ENCODE assay signal across 8 cellular contexts in the genomic region with DNA sequence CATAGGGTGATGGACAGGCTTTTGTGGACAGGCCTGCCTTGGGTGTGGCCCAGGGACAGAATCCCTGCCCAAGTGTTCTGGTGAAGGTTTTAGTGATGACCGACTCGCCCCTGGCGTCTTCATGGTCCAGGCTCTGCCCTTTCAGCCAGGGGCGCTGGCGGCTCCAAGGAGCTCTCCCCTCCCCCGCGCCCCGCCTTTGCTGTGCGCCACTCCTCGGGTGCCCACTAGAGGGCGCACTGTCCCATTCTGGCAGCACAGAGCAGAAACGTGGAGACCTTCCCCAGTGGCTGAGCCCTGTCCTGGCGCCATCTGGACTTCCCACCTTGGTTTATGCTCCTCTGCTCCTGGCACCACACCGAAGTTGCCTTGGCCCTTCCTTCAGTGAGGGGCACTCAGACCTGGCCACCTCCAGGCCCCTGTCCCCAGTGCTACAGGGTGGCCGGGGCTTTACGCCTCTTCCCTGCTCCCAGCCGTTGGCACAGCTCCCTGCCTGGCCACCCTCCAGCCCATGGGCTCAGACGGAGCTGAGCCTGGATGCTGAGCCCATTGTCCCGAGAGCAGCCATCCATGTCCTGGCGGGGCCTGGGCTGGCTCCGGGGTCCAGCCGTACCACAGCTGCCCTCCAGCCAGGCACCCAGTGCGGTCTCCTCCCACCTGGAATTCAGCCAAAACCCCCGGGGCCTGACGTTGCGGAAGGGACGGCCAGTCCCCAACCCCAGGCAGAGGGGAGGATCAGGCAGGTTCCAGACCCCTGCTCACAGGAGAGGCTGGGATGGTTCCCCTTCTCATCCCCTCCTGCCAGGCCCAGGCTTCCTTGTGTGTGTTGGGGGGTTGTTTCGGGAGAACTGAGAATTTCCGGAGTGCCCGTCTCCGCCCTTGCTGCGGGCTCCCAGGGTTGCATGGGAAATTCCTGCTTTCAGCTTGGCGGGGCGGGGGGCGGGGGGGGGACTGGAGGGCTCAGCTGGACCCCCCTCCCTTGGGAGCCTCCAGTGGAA. TPM values are rescaled to one million over a fixed set of nuclear protein-coding genes. Genes with fewer than 3 reads are reported as not detected.
DNase-seq lines count a peak whose midpoint lies in the region; ATAC-seq and TF ChIP-seq lines count a peak whose summit lies in the region.

No MANE protein-coding gene starts in this region.

- peaks cover 3% of the 10 kb centered on the region for H3K27me3 ChIP-seq in layer of hippocampus (ENCODE audit: control insufficient read depth, insufficient read depth, low read length)

- peaks cover 2% of the 10 kb centered on the region for H3K36me3 Mint-ChIP-seq in chondrocyte (ENCODE audit: low read depth)

- H3K9me3 Mint-ChIP-seq in chondrocyte (ENCODE audit: low read depth), result no peaks in the 10 kb centered on the region

- peak overlapping the region; percentile 99 for H3K27ac Mint-ChIP-seq in chondrocyte (ENCODE audit: unreplicated experiment)

- H3K4me1 Mint-ChIP-seq in chondrocyte (ENCODE audit: low read depth), result peaks cover 71% of the 10 kb centered on the region

- peak; percentile 98 for TF ChIP-seq CTCF in 22Rv1 (IDR thresholded peaks at IDR 0.05)
- TF ChIP-seq CTCF in chondrocyte (IDR thresholded peaks at IDR 0.05), result peak; percentile 100

- peak overlapping the region; percentile 100 for H3K27ac ChIP-seq in 22Rv1
- peak overlapping the region; percentile 92 for H3K27ac ChIP-seq in layer of hippocampus (ENCODE audit: low read depth, low read length)

- ATAC-seq in GM18511 (IDR thresholded peaks at IDR 0.05; ENCODE audit: unreplicated experiment) (peak; percentile 63), HG03196 (IDR thresholded peaks at IDR 0.05; ENCODE audit: unreplicated experiment) (peak; percentile 44)

- peak; percentile 84 for DNase-seq in NCI-H460 (ENCODE audit: extremely low read depth, low read depth)
- peak; percentile 85 to 88 for DNase-seq in activated CD4-positive, alpha-beta T cell treated with anti-CD3 and anti-CD28 coated beads for 24 hours (ENCODE audit: low read depth in 2 of 2)
- no peak for DNase-seq in chondrocyte (ENCODE audit: low spot score)
- peak; percentile 89 for DNase-seq in stimulated activated CD4-positive, alpha-beta T cell treated with anti-CD3 and anti-CD28 coated beads, Interleukin-1b, Interleukin-23, amount 100 ng/mL, for 48 hours

- H3K4me3 Mint-ChIP-seq in chondrocyte (ENCODE audit: unreplicated experiment), result peak overlapping the region; percentile 67

- H3K27me3 Mint-ChIP-seq in chondrocyte (ENCODE audit: low read depth), result no peaks in the 10 kb centered on the region

RNA-seq across cellular contexts. Expression of gene CRIP1, which starts 5.6 kb away (rescaled TPM):
- 65.3 and 85.6 TPM in 2 replicates for total RNA-seq in NCI-H460 (2014; rRNA removed; shearing (Covaris generic))
- 90.1 and 167 TPM in 2 replicates for polyA plus RNA-seq in NCI-H460 (2014; cell fraction: nucleus; rRNA removed)
- total RNA-seq in chondrocyte, result 38.7 to 181 TPM (median 174 TPM) in 3 replicates

RNA-seq across cellular contexts. Expression of gene CRIP2, which starts 6.5 kb away (rescaled TPM):
- 13.6 and 18.7 TPM in 2 replicates for total RNA-seq in NCI-H460 (2014; rRNA removed; shearing (Covaris generic))
- polyA plus RNA-seq in NCI-H460 (2014; cell fraction: nucleus; rRNA removed), result 21.1 and 26.1 TPM in 2 replicates
- total RNA-seq in chondrocyte, result 166 to 264 TPM (median 247 TPM) in 3 replicates

RNA-seq across cellular contexts. Expression of gene TEDC1, which starts 9.9 kb away (rescaled TPM):
- total RNA-seq in NCI-H460 (2014; rRNA removed; shearing (Covaris generic)), result 21.3 and 23.1 TPM in 2 replicates
- polyA plus RNA-seq in NCI-H460 (2014; cell fraction: nucleus; rRNA removed), result 189 and 228 TPM in 2 replicates
- 12.9 to 15.5 TPM (median 14.3 TPM) in 3 replicates for total RNA-seq in chondrocyte

RNA-seq across cellular contexts. Expression of gene TMEM121, which starts 45.3 kb away (rescaled TPM):
- total RNA-seq in NCI-H460 (2014; rRNA removed; shearing (Covaris generic)), result 1.9 and 3.1 TPM in 2 replicates
- polyA plus RNA-seq in NCI-H460 (2014; cell fraction: nucleus; rRNA removed), result 7.5 and 14.5 TPM in 2 replicates
- 4.4 to 8.9 TPM (median 6.0 TPM) in 3 replicates for total RNA-seq in chondrocyte
